In the genomic region with DNA sequence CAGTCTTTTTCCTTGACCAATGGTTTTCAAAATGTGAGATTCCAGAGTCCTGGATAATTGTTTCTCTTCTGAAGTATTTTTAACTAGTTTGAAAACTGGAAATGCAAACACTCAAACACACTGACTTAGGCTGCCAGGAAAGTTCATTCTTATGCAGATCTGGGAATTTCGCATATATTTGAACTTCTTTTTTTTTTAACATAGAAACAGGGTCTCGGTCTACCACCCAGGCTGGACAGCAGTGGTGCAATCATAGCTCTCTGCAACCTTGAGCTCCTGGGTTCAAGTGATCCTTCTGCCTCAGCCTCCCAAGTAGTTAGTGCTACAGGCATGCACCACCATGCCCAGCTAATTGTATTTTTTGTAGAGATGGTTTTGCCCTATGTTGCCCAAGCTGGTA, we compare ENCODE assay signal across 24 cellular contexts.
"Had no signal": no experiment of that assay in that cellular context is flagged by ENCODE, and none has a peak within 500 bp of the region (broad histone marks: within the 10 kb centered on the region; RNA-seq: fewer than 3 reads in every experiment).

No MANE protein-coding gene starts in this region.

- DNase-seq: IMR-90; Karpas-422; KG1; MG63; NCI-H1092; NCI-H1105 treated with DMSO at 0.1 percent for 48 hours; NCI-H1417 treated with DMSO at 0.1 percent for 48 hours; NCI-H146; NCI-H1694 treated with DMSO at 0.1 percent for 48 hours; NCI-H1930; NCI-H2081; NCI-H2107; NCI-H2227 treated with DMSO at 0.1 percent for 48 hours; NCI-H524; NCI-H526 treated with DMSO at 0.1 percent for 48 hours; NCI-H748 treated with DMSO at 0.1 percent for 48 hours; NK-92 treated with Interleukin-12 subunit alpha and Interleukin-12 subunit beta, amount 100 ng/mL, for 24 hours; PC-3; SHP77 treated with DMSO at 0.1 percent for 48 hours; SJCRH30 had no signal

- ATAC-seq: HepG2, Panc1, PC-3, SK-N-SH treated with all-trans-retinoic acid at 6 μM for 48 hours had no signal

- H3K27ac ChIP-seq: HL-60, SJCRH30 had no signal

- H3K27me3 ChIP-seq: MG63, SJCRH30 had no signal

- H3K4me3 ChIP-seq: MG63, SJCRH30 had no signal

- H3K4me1 ChIP-seq: SJCRH30 had no signal

- H3K9me3 ChIP-seq: MG63, SJCRH30 had no signal
